Comparison of ENCODE assay signal across 10 cellular contexts in the genomic region with DNA sequence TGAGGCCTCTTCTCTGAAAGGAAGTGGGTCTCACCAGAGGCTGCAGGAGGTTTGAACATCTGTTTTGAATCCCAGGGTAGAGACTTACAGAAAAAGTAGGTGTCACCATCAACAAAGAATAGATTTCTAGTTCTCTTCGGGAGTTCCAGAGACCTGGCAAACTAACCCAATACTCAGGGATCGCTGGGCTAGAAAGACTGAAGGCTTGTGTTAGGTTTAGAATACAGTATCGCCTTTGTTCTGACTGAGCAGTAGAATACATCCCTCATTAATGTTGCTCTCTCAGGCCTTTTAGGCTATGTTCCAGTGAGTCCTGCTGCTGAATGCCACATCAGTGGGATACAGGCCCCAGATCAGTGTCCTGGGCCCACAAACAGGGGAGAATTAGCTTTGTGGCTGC. TPM values are rescaled to one million over a fixed set of nuclear protein-coding genes. Genes with fewer than 3 reads are reported as not detected.
A peak's percentile ranks its signal among the peaks of the same experiment; 100 is the strongest.
DNase-seq lines count a peak whose midpoint lies in the region; TF ChIP-seq lines count a peak whose summit lies in the region.
"Had no signal": no experiment of that assay in that cellular context is flagged by ENCODE, and none has a peak within 500 bp of the region (broad histone marks: within the 10 kb centered on the region; RNA-seq: fewer than 3 reads in every experiment).

No MANE protein-coding gene starts in this region.

- no peaks in the 10 kb centered on the region for H4K20me1 ChIP-seq in mammary epithelial cell (ENCODE audit: insufficient read depth, low read length)

- H3K4me3 ChIP-seq in HUES48 (ENCODE audit: low read depth, low read length) (no peak overlapping the region), mammary epithelial cell (replicated peaks in 1 of 3; ENCODE audit: insufficient read depth in 1 of 3, low read depth in 2 of 3, low read length in 3 of 3) (no peak overlapping the region), liver (ENCODE audit: low read depth in 1 of 3, low read length in 3 of 3) (no peak overlapping the region), subcutaneous abdominal adipose tissue (ENCODE audit: low read depth in 1 of 5, low read length in 5 of 5) (no peak overlapping the region)

- no peak overlapping the region for H2AFZ ChIP-seq in mammary epithelial cell (ENCODE audit: low read depth, low read length)

- H3K4me2 ChIP-seq in mammary epithelial cell (ENCODE audit: insufficient read depth, low read depth, low read length), result peak overlapping the region; percentile 63

- no TSS peak for BruUV-seq in mammary epithelial cell (replicated peaks; lab: Mats Ljungman, UMichigan)

- in situ Hi-C loops in mammary epithelial cell (cut with MboI; ENCODE audit: low sequenced_read_pairs in 2 of 2), result no loop called here

- dilution Hi-C loops in mammary epithelial cell (cut with HindIII; ENCODE audit: low sequenced_read_pairs), result loop anchor here (5.0 kb wide), 1 partner anchor 35 kb away; no protein-coding TSS in a partner anchor

- H3K4me1 ChIP-seq in HUES48 (ENCODE audit: control insufficient read depth, insufficient read depth, low read length) (peaks cover 43% of the 10 kb centered on the region), mammary epithelial cell (ENCODE audit: insufficient read depth, low read length) (peaks cover 68% of the 10 kb centered on the region), liver (ENCODE audit: control insufficient read depth in 4 of 4, insufficient read depth in 4 of 4, low read length in 3 of 4) (peaks cover 21 to 40% (median 30%) of the 10 kb centered on the region in 4 donors), subcutaneous abdominal adipose tissue (ENCODE audit: control insufficient read depth in 5 of 5, insufficient read depth in 5 of 5, low read length in 5 of 5) (peaks cover 12 to 79% (median 58%) of the 10 kb centered on the region in 5 donors)

- no peak overlapping the region for H3K9ac ChIP-seq in HUES48 (ENCODE audit: low read depth, low read length)
- peak overlapping the region; percentile 50 for H3K9ac ChIP-seq in mammary epithelial cell (ENCODE audit: insufficient read depth, low read length)
- no peak overlapping the region for H3K9ac ChIP-seq in liver (ENCODE audit: low read depth in 1 of 2, low read length in 2 of 2)
- peak overlapping the region in 4 of 5 donors; percentile 6 to 58 (median 36) for H3K9ac ChIP-seq in subcutaneous abdominal adipose tissue (ENCODE audit: low read length in 5 of 5)

- peaks cover 72% of the 10 kb centered on the region for H3K79me2 ChIP-seq in mammary epithelial cell (ENCODE audit: insufficient read depth, low read length)

- H3K27me3 ChIP-seq in HUES48 (ENCODE audit: control insufficient read depth, insufficient read depth, low read length), result no peaks in the 10 kb centered on the region
- no peaks in the 10 kb centered on the region for H3K27me3 ChIP-seq in mammary epithelial cell (ENCODE audit: insufficient read depth, low read length)
- H3K27me3 ChIP-seq in liver (ENCODE audit: control insufficient read depth in 4 of 4, insufficient read depth in 4 of 4, low read length in 3 of 4), result no peaks in the 10 kb centered on the region
- no peaks in the 10 kb centered on the region for H3K27me3 ChIP-seq in subcutaneous abdominal adipose tissue (ENCODE audit: control insufficient read depth in 5 of 5, insufficient read depth in 4 of 5, low read length in 5 of 5)

- no peak for TF ChIP-seq RAD21 in liver (IDR thresholded peaks at IDR 0.05)

- WGBS in mammary epithelial cell (ENCODE audit: low coverage, missing lambda C conversion rate), result 3% methylated on average over 3 of the region's 3 CpGs
- 86% methylated on average over 3 of the region's 3 CpGs for WGBS in liver

- peak overlapping the region; percentile 80 for H3K27ac ChIP-seq in HUES48 (ENCODE audit: low read depth, low read length)
- peak overlapping the region; percentile 79 for H3K27ac ChIP-seq in mammary epithelial cell (ENCODE audit: insufficient read depth, low read depth, low read length)
- peak overlapping the region; percentile 55 to 57 for H3K27ac ChIP-seq in liver (ENCODE audit: low read depth in 1 of 2, low read length in 2 of 2)
- H3K27ac ChIP-seq in subcutaneous abdominal adipose tissue (ENCODE audit: low read depth, low read length), result peak overlapping the region; percentile 92

- H3K9me3 ChIP-seq in HUES48 (ENCODE audit: control insufficient read depth, insufficient read depth, low read length) (no peaks in the 10 kb centered on the region), mammary epithelial cell (replicated peaks; ENCODE audit: insufficient read depth, low read length) (no peaks in the 10 kb centered on the region), liver (ENCODE audit: control insufficient read depth in 4 of 4, low read length in 3 of 4) (no peaks in the 10 kb centered on the region), subcutaneous abdominal adipose tissue (ENCODE audit: control insufficient read depth in 5 of 5, low read length in 5 of 5) (no peaks in the 10 kb centered on the region)

- CTCF ChIA-PET in mammary epithelial cell (lab: Charles Lee; ENCODE audit: low non-redundant PET) (no interaction called here), HEK293T (lab: Yijun Ruan, JAX) (no interaction called here), GM10248 (lab: Yijun Ruan, JAX) (interaction anchor here (1.6 kb wide), 1 partner anchor 20 kb away, joined by 3 read pairs; no protein-coding TSS in a partner anchor)

- POLR2A ChIA-PET in HEK293T (lab: Yijun Ruan, JAX), result no interaction called here
- POLR2A ChIA-PET in GM10248 (lab: Yijun Ruan, JAX), result no interaction called here

- H3K36me3 ChIP-seq in HUES48 (ENCODE audit: control insufficient read depth, insufficient read depth, low read length) (no peaks in the 10 kb centered on the region), mammary epithelial cell (ENCODE audit: insufficient read depth, low read length) (no peaks in the 10 kb centered on the region), liver (ENCODE audit: control insufficient read depth in 4 of 4, insufficient read depth in 3 of 4, low read depth in 1 of 4, low read length in 3 of 4) (no peaks in the 10 kb centered on the region), subcutaneous abdominal adipose tissue (ENCODE audit: control insufficient read depth in 5 of 5, insufficient read depth in 5 of 5, low read length in 5 of 5) (no peaks in the 10 kb centered on the region)

- intact Hi-C loops in mammary epithelial cell (cut with micrococcal nuclease), result no loop called here

- DNase-seq in mammary epithelial cell, result peak; percentile 50
- no peak for DNase-seq in OCI-M1 (lab: John Stamatoyannopoulos, UW)
- no peak for DNase-seq in NCI-H345 treated with DMSO at 0.1 percent for 48 hours (lab: John Stamatoyannopoulos, UW; ENCODE audit: unreplicated experiment)
- no peak for DNase-seq in HEK293T (ENCODE audit: extremely low spot score)
- no peak for DNase-seq in GM10248 (ENCODE audit: extremely low spot score)
- DNase-seq: activated CD8-positive, alpha-beta T cell treated with anti-CD3 and anti-CD28 coated beads for 36 hours; NCI-H524 treated with DMSO at 0.1 percent for 48 hours had no signal

- TF ChIP-seq CTCF in mammary epithelial cell (conservative IDR thresholded peaks at IDR 0.05 in 1 of 2, IDR thresholded peaks at IDR 0.05 in 1 of 2; ENCODE audit: extremely low read depth in 1 of 2, insufficient read depth in 1 of 2, low read depth in 1 of 2, low read length in 2 of 2) (no peak), liver (IDR thresholded peaks at IDR 0.05; ENCODE audit: low read depth, low read length, missing input control) (no peak), GM10248 (IDR thresholded peaks at IDR 0.05; ENCODE audit: control extremely low read depth, extremely low read depth, low read depth, missing control alignments) (no peak)

TF ChIP-seq in liver, 16 proteins besides CTCF, POLR2A, EP300 and RAD21 (continues in another document):
- TF ChIP-seq, protein P1, sequence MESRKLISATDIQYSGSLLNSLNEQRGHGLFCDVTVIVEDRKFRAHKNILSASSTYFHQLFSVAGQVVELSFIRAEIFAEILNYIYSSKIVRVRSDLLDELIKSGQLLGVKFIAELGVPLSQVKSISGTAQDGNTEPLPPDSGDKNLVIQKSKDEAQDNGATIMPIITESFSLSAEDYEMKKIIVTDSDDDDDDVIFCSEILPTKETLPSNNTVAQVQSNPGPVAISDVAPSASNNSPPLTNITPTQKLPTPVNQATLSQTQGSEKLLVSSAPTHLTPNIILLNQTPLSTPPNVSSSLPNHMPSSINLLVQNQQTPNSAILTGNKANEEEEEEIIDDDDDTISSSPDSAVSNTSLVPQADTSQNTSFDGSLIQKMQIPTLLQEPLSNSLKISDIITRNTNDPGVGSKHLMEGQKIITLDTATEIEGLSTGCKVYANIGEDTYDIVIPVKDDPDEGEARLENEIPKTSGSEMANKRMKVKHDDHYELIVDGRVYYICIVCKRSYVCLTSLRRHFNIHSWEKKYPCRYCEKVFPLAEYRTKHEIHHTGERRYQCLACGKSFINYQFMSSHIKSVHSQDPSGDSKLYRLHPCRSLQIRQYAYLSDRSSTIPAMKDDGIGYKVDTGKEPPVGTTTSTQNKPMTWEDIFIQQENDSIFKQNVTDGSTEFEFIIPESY (IDR thresholded peaks at IDR 0.05), result no peak
- TF ChIP-seq SP1 (IDR thresholded peaks at IDR 0.05) (no peak), HNF4G (IDR thresholded peaks at IDR 0.05) (no peak), FOXA2 (IDR thresholded peaks at IDR 0.05) (no peak), RXRA (IDR thresholded peaks at IDR 0.05) (no peak), NR2F2 (IDR thresholded peaks at IDR 0.05) (no peak)

TF ChIP-seq in HEK293T, 16 proteins besides CTCF, POLR2A, EP300 and RAD21:
- no peak for TF ChIP-seq L3MBTL2 (conservative IDR thresholded peaks at IDR 0.05)
- no peak for TF ChIP-seq CTBP1 (IDR thresholded peaks at IDR 0.05; ENCODE audit: borderline replicate concordance)

RNA-seq across cellular contexts. Expression of a gene that starts 27.2 kb away (rescaled TPM):
- 10 to 100 TPM; 27.3 to 30.0 TPM for total RNA-seq in mammary epithelial cell
- polyA plus RNA-seq in mammary epithelial cell, result 8.6 TPM
- 14.2 TPM for polyA minus RNA-seq in mammary epithelial cell
- total RNA-seq in liver, result 1 to 10 TPM; 2.1 to 6.3 TPM
- 1 to 10 TPM; 3.2 to 5.4 TPM for polyA plus RNA-seq in liver

Comparison
In these comparisons a context has a peak if more than half of its experiments do, and no peak if none do; other contexts are left out.
1. H3K9ac ChIP-seq: peak in mammary epithelial cell (single experiment) and subcutaneous abdominal adipose tissue (4 of 5); none in HUES48 (single experiment) and liver (0 of 2).
2. Peak in every context shown above with its lines, with median percentiles within 50 percentile points of each other: H3K27ac ChIP-seq.